ENCODE assay signal across 13 cellular contexts in the genomic region with DNA sequence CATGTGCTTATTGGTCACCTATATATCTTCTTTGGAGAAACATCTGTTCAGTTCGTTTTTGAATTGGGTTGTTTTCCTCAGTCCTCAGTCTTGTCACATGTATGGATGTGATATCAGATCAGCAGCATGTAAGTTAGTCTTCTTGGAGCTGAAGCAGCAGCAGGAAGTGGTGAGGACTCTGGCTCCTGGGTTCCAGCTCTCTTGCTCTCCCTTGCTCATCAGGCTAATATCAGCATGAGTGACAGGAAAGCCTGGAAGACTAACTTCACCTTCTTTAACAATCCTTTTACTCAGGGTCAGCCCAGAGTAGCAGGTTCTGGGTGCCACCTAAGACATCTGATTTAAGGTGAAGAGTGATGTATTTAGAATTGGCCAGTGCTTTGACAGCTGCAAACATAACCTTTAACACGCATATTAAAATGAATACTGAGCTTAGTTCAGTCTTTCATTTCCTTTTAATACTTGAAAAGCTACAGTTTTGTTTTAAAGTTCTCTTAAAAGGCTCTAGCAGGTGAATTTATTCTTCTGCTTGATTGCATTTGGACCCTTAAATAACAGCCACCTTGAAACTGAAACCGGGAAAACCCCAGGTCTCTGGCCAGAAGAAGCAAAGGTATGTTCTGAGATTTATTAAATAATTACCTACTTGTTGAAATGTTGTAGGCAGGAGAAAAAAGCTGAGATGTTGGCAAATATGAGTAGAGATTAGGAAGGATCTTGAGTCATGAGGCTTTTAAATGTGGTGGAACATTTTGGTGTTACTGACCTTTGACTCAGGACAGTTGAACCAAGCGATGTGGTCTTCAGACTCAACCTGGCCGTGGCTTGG. TPM values are rescaled to one million over a fixed set of nuclear protein-coding genes. Genes with fewer than 3 reads are reported as not detected.
DNase-seq lines count a peak whose midpoint lies in the region; ATAC-seq and TF ChIP-seq lines count a peak whose summit lies in the region.
"Had no signal": no experiment of that assay in that cellular context is flagged by ENCODE, and none has a peak within 500 bp of the region (broad histone marks: within the 10 kb centered on the region; RNA-seq: fewer than 3 reads in every experiment).

No MANE protein-coding gene starts in this region.

- DNase-seq in GM13976 (ENCODE audit: low spot score) (peak; percentile 30), MM.1S (peak; percentile 74), GM03348 (ENCODE audit: low spot score) (no peak), NCI-H1048 (lab: John Stamatoyannopoulos, UW) (no peak), upper lobe of left lung (no peak), NCI-H774 (lab: John Stamatoyannopoulos, UW) (no peak)
- DNase-seq: activated effector memory CD4-positive, alpha-beta T cell treated with Interleukin-2 at 50 U/mL for 16 hours; CD4-positive, alpha-beta T cell; cortex of kidney; MG63; OCI-M1 had no signal

- H3K9ac ChIP-seq in MM.1S (ENCODE audit: low read length) = peak overlapping the region; percentile 45

- no peaks in the 10 kb centered on the region for H3K27me3 ChIP-seq in MM.1S (replicated peaks; ENCODE audit: insufficient read depth, low read length)
- no peaks in the 10 kb centered on the region for H3K27me3 ChIP-seq in upper lobe of left lung
- H3K27me3 ChIP-seq: MG63 had no signal

- H3K36me3 ChIP-seq in MM.1S (replicated peaks; ENCODE audit: insufficient read depth, low read length) (no peaks in the 10 kb centered on the region), upper lobe of left lung (no peaks in the 10 kb centered on the region)
- H3K36me3 ChIP-seq: MG63 had no signal

- in situ Hi-C loops in GM13976 (cut with MboI; ENCODE audit: low sequenced_read_pairs, unreplicated experiment) = loop anchor here (5.0 to 10.0 kb wide), 2 partner anchors 551 to 803 kb away; partner anchors contain the start of gene IGF1

- WGBS in upper lobe of left lung, 2 donors = 58 to 63% methylated on average over 5 of the region's 5 CpGs

- peak overlapping the region; percentile 19 for H2AFZ ChIP-seq in MM.1S (ENCODE audit: low read length)

- H3K9me2 ChIP-seq in MM.1S (replicated peaks; ENCODE audit: insufficient read depth, low read length) = no peaks in the 10 kb centered on the region

- H3K9me3 ChIP-seq in MM.1S (replicated peaks; ENCODE audit: insufficient read depth, low read length) = no peaks in the 10 kb centered on the region
- H3K9me3 ChIP-seq in upper lobe of left lung = no peaks in the 10 kb centered on the region
- H3K9me3 ChIP-seq: MG63 had no signal

- ATAC-seq in GM19452 (IDR thresholded peaks at IDR 0.05; ENCODE audit: unreplicated experiment) (peak; percentile 53), HG02938 (IDR thresholded peaks at IDR 0.05; ENCODE audit: unreplicated experiment) (peak; percentile 50), upper lobe of left lung (ENCODE audit: low FRiP score in 2 of 2) (no peak)

- peak overlapping the region; percentile 89 for H3K27ac ChIP-seq in MM.1S (ENCODE audit: low read length)
- H3K27ac ChIP-seq in upper lobe of left lung = no peak overlapping the region

- peak overlapping the region; percentile 26 for H3K4me3 ChIP-seq in MM.1S (ENCODE audit: low read length)
- no peak overlapping the region for H3K4me3 ChIP-seq in upper lobe of left lung
- H3K4me3 ChIP-seq: MG63 had no signal

- H3K4me2 ChIP-seq in MM.1S (ENCODE audit: low read depth, low read length) = peak overlapping the region; percentile 71

- no peaks in the 10 kb centered on the region for H3K79me2 ChIP-seq in MM.1S (ENCODE audit: low read length)

- peaks cover 33% of the 10 kb centered on the region for H3F3A ChIP-seq in MM.1S (ENCODE audit: insufficient read depth, low read length)

- H4K20me1 ChIP-seq in MM.1S (ENCODE audit: insufficient read depth, low read length) = no peaks in the 10 kb centered on the region

- TF ChIP-seq CTCF in GM13976 (IDR thresholded peaks at IDR 0.05; ENCODE audit: borderline replicate concordance, control extremely low read depth, extremely low read depth, insufficient read depth, missing control alignments) (no peak), MM.1S (IDR thresholded peaks at IDR 0.05; ENCODE audit: low read length) (no peak), upper lobe of left lung (IDR thresholded peaks at IDR 0.05) (no peak)

- no peak for TF ChIP-seq POLR2A in upper lobe of left lung (IDR thresholded peaks at IDR 0.05)

- peaks cover 45% of the 10 kb centered on the region for H3K4me1 ChIP-seq in MM.1S (ENCODE audit: low read length)
- H3K4me1 ChIP-seq in upper lobe of left lung = peaks cover 0 to 6% (median 0%) of the 10 kb centered on the region in 4 donors

- TF ChIP-seq EP300 in upper lobe of left lung (IDR thresholded peaks at IDR 0.05) = no peak

RNA-seq across cellular contexts. Expression of gene DRAM1, which starts 54.3 kb away (rescaled TPM):
- total RNA-seq in upper lobe of left lung = 100 to 1,000 TPM in 5 of 6 donors, 10 to 100 TPM in 1; 28.9 to 203 (median 142) TPM

Comparison
In these comparisons a context has a peak if more than half of its experiments do, and no peak if none do; other contexts are left out.
1. DNase-seq: peak in GM13976 (single experiment) and MM.1S (single experiment); none in GM03348 (single experiment), NCI-H1048 (single experiment), upper lobe of left lung (0 of 2) and NCI-H774 (single experiment).
2. ATAC-seq: peak in GM19452 (single experiment) and HG02938 (single experiment); none in upper lobe of left lung (0 of 2).